2 cellular contexts compared by ENCODE assay signal in the genomic region with DNA sequence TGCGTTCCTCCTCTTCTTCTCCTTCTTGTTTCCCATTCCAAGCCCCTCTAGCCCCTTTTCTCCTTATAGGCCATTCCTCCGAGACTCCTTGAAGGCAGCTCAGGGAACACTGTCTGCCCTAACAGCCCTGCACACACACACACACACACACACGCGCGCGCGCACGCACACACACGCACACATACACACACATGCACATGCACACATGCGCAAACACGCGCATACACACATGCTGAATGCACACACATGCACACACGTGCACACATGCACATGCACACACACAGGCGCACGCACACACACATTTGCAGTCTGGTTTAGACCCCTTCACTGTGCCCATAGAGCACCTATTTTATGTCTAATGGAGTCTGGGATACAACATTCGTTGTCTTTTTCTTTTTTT.
TF ChIP-seq lines count a peak whose summit lies in the region.

No MANE protein-coding gene starts in this region.

TF ChIP-seq in K562, 482 proteins besides CTCF, POLR2A, EP300 and RAD21:
- no peak for TF ChIP-seq RBFOX2 (IDR thresholded peaks at IDR 0.05; ENCODE audit: low read depth, low read length)
- no peak for TF ChIP-seq SIX5 (IDR thresholded peaks at IDR 0.05; ENCODE audit: borderline replicate concordance in 1 of 2, insufficient read depth in 1 of 2, low read depth in 1 of 2, low read length in 2 of 2)
- TF ChIP-seq, protein P1, sequence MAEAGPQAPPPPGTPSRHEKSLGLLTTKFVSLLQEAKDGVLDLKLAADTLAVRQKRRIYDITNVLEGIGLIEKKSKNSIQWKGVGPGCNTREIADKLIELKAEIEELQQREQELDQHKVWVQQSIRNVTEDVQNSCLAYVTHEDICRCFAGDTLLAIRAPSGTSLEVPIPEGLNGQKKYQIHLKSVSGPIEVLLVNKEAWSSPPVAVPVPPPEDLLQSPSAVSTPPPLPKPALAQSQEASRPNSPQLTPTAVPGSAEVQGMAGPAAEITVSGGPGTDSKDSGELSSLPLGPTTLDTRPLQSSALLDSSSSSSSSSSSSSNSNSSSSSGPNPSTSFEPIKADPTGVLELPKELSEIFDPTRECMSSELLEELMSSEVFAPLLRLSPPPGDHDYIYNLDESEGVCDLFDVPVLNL (CRISPR knock-in tag; IDR thresholded peaks at IDR 0.05; ENCODE audit: low read depth) = no peak
- peak; percentile 43; the same call in 1 of the 2 replicates for TF ChIP-seq MCM3 (IDR thresholded peaks at IDR 0.05)
- TF ChIP-seq GABPB1 (CRISPR knock-in tag; IDR thresholded peaks at IDR 0.05) = no peak
- no peak for TF ChIP-seq TOE1 (IDR thresholded peaks at IDR 0.05; ENCODE audit: borderline replicate concordance)
- TF ChIP-seq TOE1 (CRISPR knock-in tag; IDR thresholded peaks at IDR 0.05; ENCODE audit: borderline replicate concordance, low read depth) = no peak
TF ChIP-seq in K562: peak in this region for 1.

TF ChIP-seq in H1, 55 proteins besides CTCF, POLR2A, EP300 and RAD21:
- TF ChIP-seq, protein P2, sequence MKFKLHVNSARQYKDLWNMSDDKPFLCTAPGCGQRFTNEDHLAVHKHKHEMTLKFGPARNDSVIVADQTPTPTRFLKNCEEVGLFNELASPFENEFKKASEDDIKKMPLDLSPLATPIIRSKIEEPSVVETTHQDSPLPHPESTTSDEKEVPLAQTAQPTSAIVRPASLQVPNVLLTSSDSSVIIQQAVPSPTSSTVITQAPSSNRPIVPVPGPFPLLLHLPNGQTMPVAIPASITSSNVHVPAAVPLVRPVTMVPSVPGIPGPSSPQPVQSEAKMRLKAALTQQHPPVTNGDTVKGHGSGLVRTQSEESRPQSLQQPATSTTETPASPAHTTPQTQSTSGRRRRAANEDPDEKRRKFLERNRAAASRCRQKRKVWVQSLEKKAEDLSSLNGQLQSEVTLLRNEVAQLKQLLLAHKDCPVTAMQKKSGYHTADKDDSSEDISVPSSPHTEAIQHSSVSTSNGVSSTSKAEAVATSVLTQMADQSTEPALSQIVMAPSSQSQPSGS (IDR thresholded peaks at IDR 0.05; ENCODE audit: low read length) = no peak
- TF ChIP-seq ZNF274 (IDR thresholded peaks at IDR 0.05; ENCODE audit: borderline replicate concordance, extremely low read depth, low read length) (no peak), ASH2L (IDR thresholded peaks at IDR 0.05; ENCODE audit: low read length) (no peak), SIRT6 (IDR thresholded peaks at IDR 0.05; ENCODE audit: low read length) (no peak), JUND (IDR thresholded peaks at IDR 0.05; ENCODE audit: low read length) (no peak), HDAC2 (IDR thresholded peaks at IDR 0.05; ENCODE audit: borderline replicate concordance in 1 of 2, low read depth in 2 of 2, low read length in 2 of 2) (no peak), EGR1 (IDR thresholded peaks at IDR 0.05; ENCODE audit: borderline replicate concordance, low read depth, low read length) (no peak), YY1 (IDR thresholded peaks at IDR 0.05; ENCODE audit: low read depth, low read length) (no peak), RXRA (IDR thresholded peaks at IDR 0.05; ENCODE audit: insufficient read depth, low read depth, low read length) (no peak), SP1 (IDR thresholded peaks at IDR 0.05; ENCODE audit: low read depth, low read length) (no peak), BCL11A (IDR thresholded peaks at IDR 0.05; ENCODE audit: low read depth in 2 of 2, low read length in 2 of 2) (no peak), TBP (IDR thresholded peaks at IDR 0.05; ENCODE audit: low read depth, low read length) (no peak), CREB1 (IDR thresholded peaks at IDR 0.05) (no peak), POLR2AphosphoS5 (IDR thresholded peaks at IDR 0.05; ENCODE audit: low read depth, low read length) (no peak), TEAD4 (IDR thresholded peaks at IDR 0.05; ENCODE audit: low read depth, low read length) (no peak), SAP30 (IDR thresholded peaks at IDR 0.05; ENCODE audit: insufficient read depth, insufficient replicate concordance, low read length) (no peak)
- TF ChIP-seq, protein P3, sequence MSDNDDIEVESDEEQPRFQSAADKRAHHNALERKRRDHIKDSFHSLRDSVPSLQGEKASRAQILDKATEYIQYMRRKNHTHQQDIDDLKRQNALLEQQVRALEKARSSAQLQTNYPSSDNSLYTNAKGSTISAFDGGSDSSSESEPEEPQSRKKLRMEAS (IDR thresholded peaks at IDR 0.05) = no peak
- TF ChIP-seq, protein P4, sequence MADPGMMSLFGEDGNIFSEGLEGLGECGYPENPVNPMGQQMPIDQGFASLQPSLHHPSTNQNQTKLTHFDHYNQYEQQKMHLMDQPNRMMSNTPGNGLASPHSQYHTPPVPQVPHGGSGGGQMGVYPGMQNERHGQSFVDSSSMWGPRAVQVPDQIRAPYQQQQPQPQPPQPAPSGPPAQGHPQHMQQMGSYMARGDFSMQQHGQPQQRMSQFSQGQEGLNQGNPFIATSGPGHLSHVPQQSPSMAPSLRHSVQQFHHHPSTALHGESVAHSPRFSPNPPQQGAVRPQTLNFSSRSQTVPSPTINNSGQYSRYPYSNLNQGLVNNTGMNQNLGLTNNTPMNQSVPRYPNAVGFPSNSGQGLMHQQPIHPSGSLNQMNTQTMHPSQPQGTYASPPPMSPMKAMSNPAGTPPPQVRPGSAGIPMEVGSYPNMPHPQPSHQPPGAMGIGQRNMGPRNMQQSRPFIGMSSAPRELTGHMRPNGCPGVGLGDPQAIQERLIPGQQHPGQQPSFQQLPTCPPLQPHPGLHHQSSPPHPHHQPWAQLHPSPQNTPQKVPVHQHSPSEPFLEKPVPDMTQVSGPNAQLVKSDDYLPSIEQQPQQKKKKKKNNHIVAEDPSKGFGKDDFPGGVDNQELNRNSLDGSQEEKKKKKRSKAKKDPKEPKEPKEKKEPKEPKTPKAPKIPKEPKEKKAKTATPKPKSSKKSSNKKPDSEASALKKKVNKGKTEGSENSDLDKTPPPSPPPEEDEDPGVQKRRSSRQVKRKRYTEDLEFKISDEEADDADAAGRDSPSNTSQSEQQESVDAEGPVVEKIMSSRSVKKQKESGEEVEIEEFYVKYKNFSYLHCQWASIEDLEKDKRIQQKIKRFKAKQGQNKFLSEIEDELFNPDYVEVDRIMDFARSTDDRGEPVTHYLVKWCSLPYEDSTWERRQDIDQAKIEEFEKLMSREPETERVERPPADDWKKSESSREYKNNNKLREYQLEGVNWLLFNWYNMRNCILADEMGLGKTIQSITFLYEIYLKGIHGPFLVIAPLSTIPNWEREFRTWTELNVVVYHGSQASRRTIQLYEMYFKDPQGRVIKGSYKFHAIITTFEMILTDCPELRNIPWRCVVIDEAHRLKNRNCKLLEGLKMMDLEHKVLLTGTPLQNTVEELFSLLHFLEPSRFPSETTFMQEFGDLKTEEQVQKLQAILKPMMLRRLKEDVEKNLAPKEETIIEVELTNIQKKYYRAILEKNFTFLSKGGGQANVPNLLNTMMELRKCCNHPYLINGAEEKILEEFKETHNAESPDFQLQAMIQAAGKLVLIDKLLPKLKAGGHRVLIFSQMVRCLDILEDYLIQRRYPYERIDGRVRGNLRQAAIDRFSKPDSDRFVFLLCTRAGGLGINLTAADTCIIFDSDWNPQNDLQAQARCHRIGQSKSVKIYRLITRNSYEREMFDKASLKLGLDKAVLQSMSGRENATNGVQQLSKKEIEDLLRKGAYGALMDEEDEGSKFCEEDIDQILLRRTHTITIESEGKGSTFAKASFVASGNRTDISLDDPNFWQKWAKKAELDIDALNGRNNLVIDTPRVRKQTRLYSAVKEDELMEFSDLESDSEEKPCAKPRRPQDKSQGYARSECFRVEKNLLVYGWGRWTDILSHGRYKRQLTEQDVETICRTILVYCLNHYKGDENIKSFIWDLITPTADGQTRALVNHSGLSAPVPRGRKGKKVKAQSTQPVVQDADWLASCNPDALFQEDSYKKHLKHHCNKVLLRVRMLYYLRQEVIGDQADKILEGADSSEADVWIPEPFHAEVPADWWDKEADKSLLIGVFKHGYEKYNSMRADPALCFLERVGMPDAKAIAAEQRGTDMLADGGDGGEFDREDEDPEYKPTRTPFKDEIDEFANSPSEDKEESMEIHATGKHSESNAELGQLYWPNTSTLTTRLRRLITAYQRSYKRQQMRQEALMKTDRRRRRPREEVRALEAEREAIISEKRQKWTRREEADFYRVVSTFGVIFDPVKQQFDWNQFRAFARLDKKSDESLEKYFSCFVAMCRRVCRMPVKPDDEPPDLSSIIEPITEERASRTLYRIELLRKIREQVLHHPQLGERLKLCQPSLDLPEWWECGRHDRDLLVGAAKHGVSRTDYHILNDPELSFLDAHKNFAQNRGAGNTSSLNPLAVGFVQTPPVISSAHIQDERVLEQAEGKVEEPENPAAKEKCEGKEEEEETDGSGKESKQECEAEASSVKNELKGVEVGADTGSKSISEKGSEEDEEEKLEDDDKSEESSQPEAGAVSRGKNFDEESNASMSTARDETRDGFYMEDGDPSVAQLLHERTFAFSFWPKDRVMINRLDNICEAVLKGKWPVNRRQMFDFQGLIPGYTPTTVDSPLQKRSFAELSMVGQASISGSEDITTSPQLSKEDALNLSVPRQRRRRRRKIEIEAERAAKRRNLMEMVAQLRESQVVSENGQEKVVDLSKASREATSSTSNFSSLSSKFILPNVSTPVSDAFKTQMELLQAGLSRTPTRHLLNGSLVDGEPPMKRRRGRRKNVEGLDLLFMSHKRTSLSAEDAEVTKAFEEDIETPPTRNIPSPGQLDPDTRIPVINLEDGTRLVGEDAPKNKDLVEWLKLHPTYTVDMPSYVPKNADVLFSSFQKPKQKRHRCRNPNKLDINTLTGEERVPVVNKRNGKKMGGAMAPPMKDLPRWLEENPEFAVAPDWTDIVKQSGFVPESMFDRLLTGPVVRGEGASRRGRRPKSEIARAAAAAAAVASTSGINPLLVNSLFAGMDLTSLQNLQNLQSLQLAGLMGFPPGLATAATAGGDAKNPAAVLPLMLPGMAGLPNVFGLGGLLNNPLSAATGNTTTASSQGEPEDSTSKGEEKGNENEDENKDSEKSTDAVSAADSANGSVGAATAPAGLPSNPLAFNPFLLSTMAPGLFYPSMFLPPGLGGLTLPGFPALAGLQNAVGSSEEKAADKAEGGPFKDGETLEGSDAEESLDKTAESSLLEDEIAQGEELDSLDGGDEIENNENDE (IDR thresholded peaks at IDR 0.05; ENCODE audit: insufficient replicate concordance, low read length) = no peak
- TF ChIP-seq, protein P5, sequence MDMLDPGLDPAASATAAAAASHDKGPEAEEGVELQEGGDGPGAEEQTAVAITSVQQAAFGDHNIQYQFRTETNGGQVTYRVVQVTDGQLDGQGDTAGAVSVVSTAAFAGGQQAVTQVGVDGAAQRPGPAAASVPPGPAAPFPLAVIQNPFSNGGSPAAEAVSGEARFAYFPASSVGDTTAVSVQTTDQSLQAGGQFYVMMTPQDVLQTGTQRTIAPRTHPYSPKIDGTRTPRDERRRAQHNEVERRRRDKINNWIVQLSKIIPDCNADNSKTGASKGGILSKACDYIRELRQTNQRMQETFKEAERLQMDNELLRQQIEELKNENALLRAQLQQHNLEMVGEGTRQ (IDR thresholded peaks at IDR 0.05; ENCODE audit: low read length) = no peak
